8 cellular contexts compared by ENCODE assay signal in the genomic region with DNA sequence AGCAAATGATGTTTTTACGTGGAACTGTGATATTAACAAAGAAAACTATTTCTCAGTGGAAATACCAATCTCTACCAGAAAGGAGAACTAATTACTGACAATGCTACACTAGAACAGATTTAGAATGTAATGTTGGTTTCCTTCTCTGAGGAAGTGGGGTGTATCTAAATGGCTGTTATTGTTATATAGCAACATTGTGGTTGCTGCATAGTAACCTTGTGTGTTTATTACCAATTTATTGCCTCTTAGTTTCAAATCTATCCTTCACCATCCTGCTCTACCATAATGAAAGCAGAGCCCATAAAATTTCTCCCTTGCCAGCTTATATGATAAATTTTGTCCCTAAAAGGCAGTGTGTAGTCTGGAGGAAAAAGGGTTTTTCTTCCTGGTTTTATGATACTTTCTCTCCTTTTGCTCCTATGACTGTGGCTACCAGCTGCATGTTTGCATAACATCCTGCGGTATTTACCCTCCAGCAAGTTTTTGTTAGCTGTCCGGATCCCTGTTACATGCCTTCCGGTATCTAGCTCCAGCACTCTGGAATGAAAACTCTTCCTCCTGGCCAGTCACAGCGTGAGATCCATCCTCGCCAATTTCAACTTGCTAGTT. TPM values are rescaled to one million over a fixed set of nuclear protein-coding genes. Genes with fewer than 3 reads are reported as not detected.
DNase-seq lines count a peak whose midpoint lies in the region; ATAC-seq, FAIRE-seq and TF ChIP-seq lines count a peak whose summit lies in the region.

No MANE protein-coding gene starts in this region.

- FAIRE-seq in H54 (lab: Jason Lieb, UNC) = peak; percentile 100

- H3K4me1 ChIP-seq in Loucy (ENCODE audit: insufficient read depth, low read length, poor library complexity, severe bottlenecking) (peaks cover 53% of the 10 kb centered on the region), adipocyte (ENCODE audit: control insufficient read depth, insufficient read depth, low read length) (peaks cover 23% of the 10 kb centered on the region), urinary bladder (ENCODE audit: insufficient read depth) (no peaks in the 10 kb centered on the region)

- no peak overlapping the region for H2AFZ ChIP-seq in Loucy (ENCODE audit: low read length)

- H3K27me3 ChIP-seq in Loucy (ENCODE audit: insufficient read depth, low read length, poor library complexity, severe bottlenecking) = no peaks in the 10 kb centered on the region
- no peaks in the 10 kb centered on the region for H3K27me3 ChIP-seq in adipocyte (replicated peaks; ENCODE audit: control insufficient read depth, insufficient read depth, low read length)

- no peaks in the 10 kb centered on the region for H4K20me1 ChIP-seq in Loucy (ENCODE audit: insufficient read depth, low read length, poor library complexity, severe bottlenecking)

- no peak for TF ChIP-seq POLR2A in H54 (IDR thresholded peaks at IDR 0.05; ENCODE audit: low read depth, low read length)

- H3K27ac ChIP-seq in urinary bladder (ENCODE audit: low read depth) = peak overlapping the region; percentile 10

- H3K79me2 ChIP-seq in Loucy (ENCODE audit: insufficient read depth, low read length) = no peaks in the 10 kb centered on the region

- TF ChIP-seq CTCF in Loucy (conservative IDR thresholded peaks at IDR 0.05; ENCODE audit: low read length) = no peak

- peak; percentile 15 for DNase-seq in H54 (ENCODE audit: insufficient read length, low spot score)
- peak; percentile 92 for DNase-seq in adipocyte (ENCODE audit: low read depth)
- DNase-seq in left lobe of liver (ENCODE audit: low spot score) = no peak
- DNase-seq in cerebellar nuclear complex (lab: John Stamatoyannopoulos, UW) = no peak
- no peak for DNase-seq in stimulated activated CD4-positive, alpha-beta T cell treated with anti-CD3 and anti-CD28 coated beads, Interleukin-2, amount 100 ng/mL, for 24 hours

- H3K9ac ChIP-seq in Loucy (ENCODE audit: low read depth, low read length, poor library complexity, severe bottlenecking) (no peak overlapping the region), adipocyte (ENCODE audit: low read length) (peak overlapping the region; percentile 47)

- peak; percentile 73 for ATAC-seq in left lobe of liver

- H3K36me3 ChIP-seq in Loucy (ENCODE audit: insufficient read depth, low read length) (no peaks in the 10 kb centered on the region), adipocyte (ENCODE audit: control insufficient read depth, insufficient read depth, low read length, severe bottlenecking) (no peaks in the 10 kb centered on the region), urinary bladder (ENCODE audit: insufficient read depth) (no peaks in the 10 kb centered on the region)

- H3K4me3 ChIP-seq in GM08714 (ENCODE audit: low read length) = peak overlapping the region; percentile 49; the same call in 1 of the 2 replicates
- peak overlapping the region; percentile 11 for H3K4me3 ChIP-seq in Loucy (ENCODE audit: low read length, poor library complexity, severe bottlenecking)
- H3K4me3 ChIP-seq in adipocyte (ENCODE audit: low read length) = peak overlapping the region; percentile 60
- no peak overlapping the region for H3K4me3 ChIP-seq in urinary bladder (ENCODE audit: low read depth, low read length)

- H3K9me2 ChIP-seq in Loucy (replicated peaks; ENCODE audit: low read depth, low read length) = no peaks in the 10 kb centered on the region

- peak overlapping the region; percentile 53 for H3K4me2 ChIP-seq in Loucy (ENCODE audit: low read depth, low read length, poor library complexity, severe bottlenecking)

- H3K9me3 ChIP-seq in Loucy (ENCODE audit: insufficient read depth, low read depth, low read length) = no peaks in the 10 kb centered on the region
- no peaks in the 10 kb centered on the region for H3K9me3 ChIP-seq in adipocyte (ENCODE audit: control insufficient read depth, low read length)

- 19% methylated on average over 6 of the region's 6 CpGs for WGBS in urinary bladder

- H3F3A ChIP-seq in Loucy (ENCODE audit: low read depth) = no peaks in the 10 kb centered on the region

RNA-seq across cellular contexts. Expression of gene KLRK1, which starts 5.7 kb away (rescaled TPM):
- 0.55 TPM for total RNA-seq in left lobe of liver
- total RNA-seq in urinary bladder = 1.3 TPM
- 1.9 TPM for polyA plus RNA-seq in urinary bladder

RNA-seq across cellular contexts. Expression of gene KLRC4, which starts 14.1 kb away (rescaled TPM):
- total RNA-seq in left lobe of liver (not detected), urinary bladder (0.37 TPM)
- polyA plus RNA-seq in urinary bladder = 0.23 TPM

RNA-seq across cellular contexts. Expression of gene KLRC3, which starts 24.9 kb away (rescaled TPM):
- not detected for total RNA-seq in left lobe of liver
- total RNA-seq in urinary bladder = 0.69 TPM
- polyA plus RNA-seq in urinary bladder = 0.49 TPM

RNA-seq across cellular contexts. Expression of gene KLRC2, which starts 40.3 kb away (rescaled TPM):
- total RNA-seq in left lobe of liver (not detected), urinary bladder (0.37 TPM)
- polyA plus RNA-seq in urinary bladder = 0.20 TPM

RNA-seq across cellular contexts. Expression of gene KLRC1, which starts 57.7 kb away (rescaled TPM):
- total RNA-seq in left lobe of liver (not detected), urinary bladder (2.4 TPM)
- 0.82 TPM for polyA plus RNA-seq in urinary bladder

Comparison
In these comparisons a context has a peak if more than half of its experiments do, and no peak if none do; other contexts are left out.
1. DNase-seq: peak in H54 (single experiment) and adipocyte (single experiment); none in left lobe of liver (single experiment), cerebellar nuclear complex (0 of 2) and stimulated activated CD4-positive, alpha-beta T cell treated with anti-CD3 and anti-CD28 coated beads, Interleukin-2, amount 100 ng/mL, for 24 hours (0 of 2).